In genomic region chr17:66309793-66310192, GRCh38 we compare ENCODE assay signal across 12 cellular contexts. TPM values are rescaled to one million over a fixed set of nuclear protein-coding genes. Genes with fewer than 3 reads are reported as not detected.
DNase-seq lines count a peak whose midpoint lies in the region; ATAC-seq and TF ChIP-seq lines count a peak whose summit lies in the region.
"Had no signal": no experiment of that assay in that cellular context is flagged by ENCODE, and none has a peak within 500 bp of the region (broad histone marks: within the 10 kb centered on the region; RNA-seq: fewer than 3 reads in every experiment).

No MANE protein-coding gene starts in this region.

- H3K27me3 Mint-ChIP-seq in activated CD8-positive, alpha-beta T cell treated with anti-CD3 and anti-CD28 coated beads for 36 hours: no peaks in the 10 kb centered on the region
- H3K27me3 Mint-ChIP-seq: CD8-positive, alpha-beta memory T cell had no signal

- H3K9ac ChIP-seq in skeletal muscle tissue (ENCODE audit: low read depth in 1 of 3, low read length in 3 of 3) (no peak overlapping the region), PC-3 (ENCODE audit: low read length) (no peak overlapping the region)

- no TSS peak for BruUV-seq in PC-3 (replicated peaks; lab: Mats Ljungman, UMichigan)

- DNase-seq in activated CD4-positive, alpha-beta T cell treated with anti-CD3 and anti-CD28 coated beads for 48 hours: peak; percentile 22
- no peak for DNase-seq in activated CD4-positive, alpha-beta T cell treated with anti-CD3 and anti-CD28 coated beads, Interleukin-2, amount 50 U/mL, for 1 hour
- DNase-seq in activated CD8-positive, alpha-beta T cell treated with anti-CD3 and anti-CD28 coated beads for 36 hours: no peak
- DNase-seq in iPS-NIHi11 (ENCODE audit: low spot score) (peak; percentile 17), PC-3 (no peak), GDM1 (lab: John Stamatoyannopoulos, UW) (no peak)
- DNase-seq in stimulated activated CD8-positive, alpha-beta memory T cell treated with anti-CD3 and anti-CD28 coated beads, Interleukin-4, amount 100 ng/mL, for 48 hours: no peak
- DNase-seq: CD8-positive, alpha-beta memory T cell; stimulated activated CD4-positive, alpha-beta T cell treated with anti-CD3 and anti-CD28 coated beads, Interleukin-2, amount 100 ng/mL, for 48 hours; upper lobe of right lung had no signal

- H3F3A ChIP-seq in PC-3 (ENCODE audit: low read length, unreplicated experiment): no peaks in the 10 kb centered on the region

- H3K9me3 ChIP-seq in skeletal muscle tissue (ENCODE audit: control insufficient read depth in 3 of 3, low read length in 3 of 3) (no peaks in the 10 kb centered on the region), PC-3 (ENCODE audit: low read length) (no peaks in the 10 kb centered on the region)
- H3K9me3 ChIP-seq: A549, upper lobe of right lung had no signal

- no peak overlapping the region for H3K27ac ChIP-seq in skeletal muscle tissue (ENCODE audit: low read depth, low read length)
- H3K27ac ChIP-seq in PC-3 (ENCODE audit: low read length): no peak overlapping the region
- H3K27ac ChIP-seq: A549, upper lobe of right lung had no signal

- intact Hi-C loops in activated CD8-positive, alpha-beta T cell treated with anti-CD3 and anti-CD28 coated beads for 36 hours (cut with micrococcal nuclease): loop anchor here (5.0 to 10.0 kb wide), 4 partner anchors 38 to 235 kb away; no protein-coding TSS in a partner anchor
- intact Hi-C loops in PC-3 (cut with micrococcal nuclease): loop anchor here (10.0 kb wide), 1 partner anchor 235 kb away; no protein-coding TSS in a partner anchor

- no peak overlapping the region for H3K4me2 ChIP-seq in PC-3 (ENCODE audit: low read length)
- H3K4me2 ChIP-seq: A549 had no signal

- peak overlapping the region; percentile 22 for H3K4me3 Mint-ChIP-seq in activated CD8-positive, alpha-beta T cell treated with anti-CD3 and anti-CD28 coated beads for 36 hours
- H3K4me3 Mint-ChIP-seq: CD8-positive, alpha-beta memory T cell had no signal

- H3K79me2 ChIP-seq in PC-3 (ENCODE audit: low read length): peaks cover 88% of the 10 kb centered on the region

- H2AFZ ChIP-seq in PC-3 (ENCODE audit: low read length): no peak overlapping the region

- peaks cover 78% of the 10 kb centered on the region for H3K36me3 Mint-ChIP-seq in activated CD8-positive, alpha-beta T cell treated with anti-CD3 and anti-CD28 coated beads for 36 hours (ENCODE audit: low read depth)

- H3K4me1 Mint-ChIP-seq in activated CD8-positive, alpha-beta T cell treated with anti-CD3 and anti-CD28 coated beads for 36 hours (ENCODE audit: low read depth): peaks cover 82% of the 10 kb centered on the region

- peak overlapping the region; percentile 96 for H3K27ac Mint-ChIP-seq in activated CD8-positive, alpha-beta T cell treated with anti-CD3 and anti-CD28 coated beads for 36 hours

- H4K20me1 ChIP-seq in PC-3 (ENCODE audit: low read length): peaks cover 31% of the 10 kb centered on the region; the same call in 1 of the 2 replicates

- H3K4me3 ChIP-seq in skeletal muscle tissue (ENCODE audit: low read length in 3 of 3) (peak overlapping the region in 2 of 3 donors; percentile 11 to 50), PC-3 (ENCODE audit: low read length) (no peak overlapping the region)
- H3K4me3 ChIP-seq: A549, upper lobe of right lung had no signal

- CTCF ChIA-PET in activated CD8-positive, alpha-beta T cell treated with anti-CD3 and anti-CD28 coated beads for 36 hours (lab: Charles Lee): interaction anchor here (1.0 to 1.5 kb wide), 4 partner anchors 18 to 119 kb away, joined by 3 to 6 read pairs (median 4); no protein-coding TSS in a partner anchor
- CTCF ChIA-PET in PC-3 (lab: Charles Lee): no interaction called here

- TF ChIP-seq CTCF in activated CD8-positive, alpha-beta T cell treated with anti-CD3 and anti-CD28 coated beads for 36 hours (IDR thresholded peaks at IDR 0.05): no peak
- TF ChIP-seq CTCF in PC-3 (conservative IDR thresholded peaks at IDR 0.05; ENCODE audit: low read depth, low read length): no peak

- H3K27me3 ChIP-seq in skeletal muscle tissue (ENCODE audit: control insufficient read depth in 3 of 3, insufficient read depth in 3 of 3, low read length in 3 of 3) (no peaks in the 10 kb centered on the region), PC-3 (ENCODE audit: low read length) (no peaks in the 10 kb centered on the region)
- H3K27me3 ChIP-seq: upper lobe of right lung had no signal

- peaks cover 0 to 9% (median 0%) of the 10 kb centered on the region in 3 donors for H3K4me1 ChIP-seq in skeletal muscle tissue (ENCODE audit: control insufficient read depth in 3 of 3, insufficient read depth in 3 of 3, low read length in 3 of 3)
- peaks cover 45% of the 10 kb centered on the region for H3K4me1 ChIP-seq in PC-3 (ENCODE audit: insufficient read depth, low read length)
- H3K4me1 ChIP-seq: upper lobe of right lung had no signal

- no peaks in the 10 kb centered on the region for H3K36me3 ChIP-seq in skeletal muscle tissue (ENCODE audit: control insufficient read depth in 3 of 3, insufficient read depth in 3 of 3, low read length in 3 of 3)
- H3K36me3 ChIP-seq in PC-3 (ENCODE audit: low read depth, low read length): peaks cover 41% of the 10 kb centered on the region
- H3K36me3 ChIP-seq: upper lobe of right lung had no signal

- H3K9me3 Mint-ChIP-seq in activated CD8-positive, alpha-beta T cell treated with anti-CD3 and anti-CD28 coated beads for 36 hours: peaks cover 3% of the 10 kb centered on the region
- H3K9me3 Mint-ChIP-seq: CD8-positive, alpha-beta memory T cell had no signal

- no peaks in the 10 kb centered on the region for H3K9me2 ChIP-seq in PC-3 (replicated peaks; ENCODE audit: low read length)

- POLR2A ChIA-PET in activated CD8-positive, alpha-beta T cell treated with anti-CD3 and anti-CD28 coated beads for 36 hours (lab: Charles Lee): interaction anchor here (0.7 to 1.6 kb wide), 2 partner anchors 22 to 57 kb away, joined by 3 read pairs; no protein-coding TSS in a partner anchor
- POLR2A ChIA-PET in PC-3 (lab: Charles Lee; ENCODE audit: unreplicated experiment): no interaction called here

- peak; percentile 15 for ATAC-seq in activated CD8-positive, alpha-beta T cell treated with anti-CD3 and anti-CD28 coated beads for 36 hours
- no peak for ATAC-seq in PC-3
- ATAC-seq: upper lobe of right lung had no signal

RNA-seq across cellular contexts. Expression of gene PRKCA, which starts 7.4 kb away (rescaled TPM):
- 10 to 100 TPM; 84.4 to 87.9 TPM for total RNA-seq in activated CD8-positive, alpha-beta T cell treated with anti-CD3 and anti-CD28 coated beads for 36 hours
- total RNA-seq in skeletal muscle tissue (2.1 TPM), PC-3 (2014; rRNA removed) (22.6 and 28.2 TPM in 2 replicates)

Comparison
In these comparisons a context has a peak if more than half of its experiments do, and no peak if none do; other contexts are left out.
1. DNase-seq: peak in activated CD4-positive, alpha-beta T cell treated with anti-CD3 and anti-CD28 coated beads for 48 hours (single experiment) and iPS-NIHi11 (single experiment); none in activated CD4-positive, alpha-beta T cell treated with anti-CD3 and anti-CD28 coated beads, Interleukin-2, amount 50 U/mL, for 1 hour (single experiment), activated CD8-positive, alpha-beta T cell treated with anti-CD3 and anti-CD28 coated beads for 36 hours (single experiment), PC-3 (single experiment), stimulated activated CD8-positive, alpha-beta memory T cell treated with anti-CD3 and anti-CD28 coated beads, Interleukin-4, amount 100 ng/mL, for 48 hours (single experiment) and GDM1 (single experiment).